ENCODE assay signal across 21 cellular contexts in genomic region chr15:53884441-53884840, GRCh38.
"Had no signal": no experiment of that assay in that cellular context is flagged by ENCODE, and none has a peak within 500 bp of the region (broad histone marks: within the 10 kb centered on the region; RNA-seq: fewer than 3 reads in every experiment).

No MANE protein-coding gene starts in this region.

- H3K27ac ChIP-seq: SJSA1, SK-N-MC had no signal

- H3K4me3 ChIP-seq: SJSA1, SK-N-MC had no signal

- FAIRE-seq: RCC 7860 had no signal

- DNase-seq: KBM-7, MM.1S, NCI-H1092 treated with DMSO at 0.1 percent for 48 hours, NCI-H1436, NCI-H187, NCI-H2029, NCI-H2081 treated with DMSO at 0.1 percent for 48 hours, NCI-H2171, NCI-H226, NCI-H446, NCI-H510A, NCI-H524 treated with DMSO at 0.1 percent for 48 hours, NCI-H69, NCI-H774, Right ventricle myocardium superior, RPMI8226, SIG-M5, SW 1271 had no signal

- H3K4me1 ChIP-seq: SJSA1 had no signal

- H3K9me3 ChIP-seq: SJSA1 had no signal

- H3K36me3 ChIP-seq: SJSA1 had no signal

- H3K27me3 ChIP-seq: SJSA1 had no signal
